In the genomic region with DNA sequence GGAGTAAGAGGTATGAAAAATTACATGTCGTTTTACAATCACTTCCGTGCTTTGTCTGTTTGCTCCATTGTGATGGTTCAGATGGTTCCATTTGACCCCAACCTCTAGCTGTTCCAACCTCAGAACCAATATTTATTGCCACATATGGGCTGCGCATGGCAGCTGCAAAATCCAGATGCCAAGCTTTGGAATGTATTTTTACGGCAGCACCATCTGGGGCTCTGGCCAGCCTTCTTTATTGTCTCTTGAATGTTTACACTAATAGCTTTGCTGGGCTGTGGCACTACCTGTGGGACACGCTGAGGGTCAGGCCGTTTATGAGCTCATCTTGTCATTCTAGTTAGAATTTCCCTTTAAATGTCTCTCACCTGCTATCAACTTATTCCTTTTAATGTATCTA, we compare ENCODE assay signal across 15 cellular contexts.
"Had no signal": no experiment of that assay in that cellular context is flagged by ENCODE, and none has a peak within 500 bp of the region (broad histone marks: within the 10 kb centered on the region; RNA-seq: fewer than 3 reads in every experiment).

No MANE protein-coding gene starts in this region.

- ATAC-seq: gastroesophageal sphincter, psoas muscle, right lobe of liver had no signal

- H3K4me3 ChIP-seq: colonic mucosa, gastroesophageal sphincter, left ventricle myocardium inferior, psoas muscle, right lobe of liver had no signal

- H3K36me3 ChIP-seq: colonic mucosa, gastroesophageal sphincter, left ventricle myocardium inferior, right lobe of liver had no signal

- H3K4me1 Mint-ChIP-seq: activated naive CD4-positive, alpha-beta T cell treated with anti-CD3 and anti-CD28 coated beads, Interleukin-2, amount 50 U/mL, for 24 hours; memory B cell had no signal

- H3K9me3 Mint-ChIP-seq: stimulated activated naive CD8-positive, alpha-beta T cell treated with anti-CD3 and anti-CD28 coated beads, Interleukin-15, Interleukin-2, amounts not matched to agents 100 ng/mL and 50 ng/mL, for 24 hours had no signal

- H3K27ac Mint-ChIP-seq: activated naive CD4-positive, alpha-beta T cell treated with anti-CD3 and anti-CD28 coated beads, Interleukin-2, amount 50 U/mL, for 24 hours; memory B cell; nephron; stimulated activated naive CD8-positive, alpha-beta T cell treated with anti-CD3 and anti-CD28 coated beads, Interleukin-15, Interleukin-2, amounts not matched to agents 100 ng/mL and 50 ng/mL, for 24 hours had no signal

- H3K27me3 Mint-ChIP-seq: activated naive CD4-positive, alpha-beta T cell treated with anti-CD3 and anti-CD28 coated beads, Interleukin-2, amount 50 U/mL, for 24 hours; memory B cell; stimulated activated naive CD8-positive, alpha-beta T cell treated with anti-CD3 and anti-CD28 coated beads, Interleukin-15, Interleukin-2, amounts not matched to agents 100 ng/mL and 50 ng/mL, for 24 hours had no signal

- H3K4me3 Mint-ChIP-seq: activated naive CD4-positive, alpha-beta T cell treated with anti-CD3 and anti-CD28 coated beads, Interleukin-2, amount 50 U/mL, for 24 hours; memory B cell; nephron; stimulated activated naive CD8-positive, alpha-beta T cell treated with anti-CD3 and anti-CD28 coated beads, Interleukin-15, Interleukin-2, amounts not matched to agents 100 ng/mL and 50 ng/mL, for 24 hours had no signal

- H3K27ac ChIP-seq: colonic mucosa, gastroesophageal sphincter, left ventricle myocardium inferior, psoas muscle, right lobe of liver had no signal

- H3K4me1 ChIP-seq: colonic mucosa, gastroesophageal sphincter, left ventricle myocardium inferior, psoas muscle, right lobe of liver had no signal

- H3K9me3 ChIP-seq: colonic mucosa, gastroesophageal sphincter, left ventricle myocardium inferior, psoas muscle, right lobe of liver had no signal

- H3K36me3 Mint-ChIP-seq: activated naive CD4-positive, alpha-beta T cell treated with anti-CD3 and anti-CD28 coated beads, Interleukin-2, amount 50 U/mL, for 24 hours; memory B cell had no signal

- DNase-seq: activated CD4-positive, alpha-beta T cell treated with anti-CD3 and anti-CD28 coated beads, Interleukin-2, amount 50 U/mL, for 1 hour; activated effector memory CD4-positive, alpha-beta T cell treated with Interleukin-2 at 50 U/mL for 16 hours; activated T-cell treated with anti-CD3 and anti-CD28 coated beads, Interleukin-2, amount 50 U/mL, for 1 hour; caudate nucleus; colonic mucosa; effector CD4-positive, alpha-beta T cell; left ventricle myocardium inferior; psoas muscle; right lobe of liver; stimulated activated CD4-positive, alpha-beta T cell treated with anti-CD3 and anti-CD28 coated beads, Interleukin-12 subunit alpha, Interleukin-12 subunit beta, amount 100 ng/mL, for 4 hours had no signal

- H3K27me3 ChIP-seq: colonic mucosa, gastroesophageal sphincter, right lobe of liver had no signal
